ENCODE assay signal across 1 cellular context in the genomic region with DNA sequence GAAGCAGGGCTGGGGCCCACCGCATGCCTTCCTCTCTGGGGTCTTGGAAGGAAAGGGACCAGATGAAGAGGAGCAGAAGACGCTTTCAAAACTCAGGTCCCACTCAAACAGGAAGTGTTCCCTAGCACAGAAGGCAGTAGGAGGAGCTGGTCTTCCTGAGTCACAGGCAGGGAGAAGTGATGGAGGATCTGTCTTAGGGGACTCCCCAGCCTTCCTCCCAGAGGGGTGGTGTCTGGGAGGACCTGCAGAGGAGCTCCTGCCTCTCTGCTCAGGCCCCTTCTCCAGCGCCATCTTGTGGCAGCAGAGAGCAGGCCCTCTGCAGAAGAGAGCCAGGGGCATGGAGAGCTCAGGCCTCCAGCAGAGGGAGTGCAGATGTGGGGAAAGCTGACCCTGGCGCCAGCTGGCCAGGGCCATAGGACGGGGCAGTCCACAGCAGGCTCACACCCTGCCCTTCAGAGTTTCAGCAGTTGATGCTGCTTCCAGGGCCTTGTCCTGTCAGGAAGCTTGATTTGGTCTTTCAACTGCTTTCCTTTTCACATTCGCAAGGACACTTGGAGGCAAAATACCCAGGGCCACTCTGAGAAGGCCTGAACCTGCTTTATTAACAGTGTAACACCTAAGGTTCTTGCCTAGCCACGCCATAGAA.
TF ChIP-seq lines count a peak whose summit lies in the region.

No MANE protein-coding gene starts in this region.

TF ChIP-seq in HepG2, 621 proteins besides CTCF, POLR2A, EP300 and RAD21 (continued from another document and continues in another):
- TF ChIP-seq, protein P1, sequence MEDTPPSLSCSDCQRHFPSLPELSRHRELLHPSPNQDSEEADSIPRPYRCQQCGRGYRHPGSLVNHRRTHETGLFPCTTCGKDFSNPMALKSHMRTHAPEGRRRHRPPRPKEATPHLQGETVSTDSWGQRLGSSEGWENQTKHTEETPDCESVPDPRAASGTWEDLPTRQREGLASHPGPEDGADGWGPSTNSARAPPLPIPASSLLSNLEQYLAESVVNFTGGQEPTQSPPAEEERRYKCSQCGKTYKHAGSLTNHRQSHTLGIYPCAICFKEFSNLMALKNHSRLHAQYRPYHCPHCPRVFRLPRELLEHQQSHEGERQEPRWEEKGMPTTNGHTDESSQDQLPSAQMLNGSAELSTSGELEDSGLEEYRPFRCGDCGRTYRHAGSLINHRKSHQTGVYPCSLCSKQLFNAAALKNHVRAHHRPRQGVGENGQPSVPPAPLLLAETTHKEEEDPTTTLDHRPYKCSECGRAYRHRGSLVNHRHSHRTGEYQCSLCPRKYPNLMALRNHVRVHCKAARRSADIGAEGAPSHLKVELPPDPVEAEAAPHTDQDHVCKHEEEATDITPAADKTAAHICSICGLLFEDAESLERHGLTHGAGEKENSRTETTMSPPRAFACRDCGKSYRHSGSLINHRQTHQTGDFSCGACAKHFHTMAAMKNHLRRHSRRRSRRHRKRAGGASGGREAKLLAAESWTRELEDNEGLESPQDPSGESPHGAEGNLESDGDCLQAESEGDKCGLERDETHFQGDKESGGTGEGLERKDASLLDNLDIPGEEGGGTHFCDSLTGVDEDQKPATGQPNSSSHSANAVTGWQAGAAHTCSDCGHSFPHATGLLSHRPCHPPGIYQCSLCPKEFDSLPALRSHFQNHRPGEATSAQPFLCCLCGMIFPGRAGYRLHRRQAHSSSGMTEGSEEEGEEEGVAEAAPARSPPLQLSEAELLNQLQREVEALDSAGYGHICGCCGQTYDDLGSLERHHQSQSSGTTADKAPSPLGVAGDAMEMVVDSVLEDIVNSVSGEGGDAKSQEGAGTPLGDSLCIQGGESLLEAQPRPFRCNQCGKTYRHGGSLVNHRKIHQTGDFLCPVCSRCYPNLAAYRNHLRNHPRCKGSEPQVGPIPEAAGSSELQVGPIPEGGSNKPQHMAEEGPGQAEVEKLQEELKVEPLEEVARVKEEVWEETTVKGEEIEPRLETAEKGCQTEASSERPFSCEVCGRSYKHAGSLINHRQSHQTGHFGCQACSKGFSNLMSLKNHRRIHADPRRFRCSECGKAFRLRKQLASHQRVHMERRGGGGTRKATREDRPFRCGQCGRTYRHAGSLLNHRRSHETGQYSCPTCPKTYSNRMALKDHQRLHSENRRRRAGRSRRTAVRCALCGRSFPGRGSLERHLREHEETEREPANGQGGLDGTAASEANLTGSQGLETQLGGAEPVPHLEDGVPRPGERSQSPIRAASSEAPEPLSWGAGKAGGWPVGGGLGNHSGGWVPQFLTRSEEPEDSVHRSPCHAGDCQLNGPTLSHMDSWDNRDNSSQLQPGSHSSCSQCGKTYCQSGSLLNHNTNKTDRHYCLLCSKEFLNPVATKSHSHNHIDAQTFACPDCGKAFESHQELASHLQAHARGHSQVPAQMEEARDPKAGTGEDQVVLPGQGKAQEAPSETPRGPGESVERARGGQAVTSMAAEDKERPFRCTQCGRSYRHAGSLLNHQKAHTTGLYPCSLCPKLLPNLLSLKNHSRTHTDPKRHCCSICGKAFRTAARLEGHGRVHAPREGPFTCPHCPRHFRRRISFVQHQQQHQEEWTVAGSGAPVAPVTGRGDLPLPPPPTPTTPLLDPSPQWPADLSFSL (CRISPR knock-in tag; IDR thresholded peaks at IDR 0.05), result no peak
- TF ChIP-seq ZNF619 (CRISPR knock-in tag; IDR thresholded peaks at IDR 0.05) (no peak), SRSF1 (optimal IDR thresholded peaks at IDR 0.05; ENCODE audit: low read depth, low read length) (no peak), ZNF263 (CRISPR knock-in tag; IDR thresholded peaks at IDR 0.05) (peak; percentile 94), CBX5 (CRISPR knock-in tag; IDR thresholded peaks at IDR 0.05; ENCODE audit: borderline replicate concordance) (peak; percentile 77; the same call in 1 of the 2 replicates), ZNF441 (CRISPR knock-in tag; IDR thresholded peaks at IDR 0.05; ENCODE audit: borderline replicate concordance) (no peak), ZBTB7B (CRISPR knock-in tag; IDR thresholded peaks at IDR 0.05) (no peak), ZNF121 (CRISPR knock-in tag; IDR thresholded peaks at IDR 0.05) (0 out of 2 replicates have a peak, but pooled peaks have one; percentile 21), SOX13 (IDR thresholded peaks at IDR 0.05) (no peak), SOX13 (CRISPR knock-in tag; conservative IDR thresholded peaks at IDR 0.05 in 1 of 2, IDR thresholded peaks at IDR 0.05 in 1 of 2) (0 out of 4 replicates have a peak, but pooled peaks of 1 of the 2 experiments have one; percentile 28), ZMYM4 (CRISPR knock-in tag; IDR thresholded peaks at IDR 0.05) (0 out of 2 replicates have a peak, but pooled peaks have one; percentile 30), SRY (CRISPR knock-in tag; IDR thresholded peaks at IDR 0.05) (0 out of 2 replicates have a peak, but pooled peaks have one; percentile 32), REPIN1 (CRISPR knock-in tag; IDR thresholded peaks at IDR 0.05; ENCODE audit: borderline replicate concordance, low read depth) (peak; percentile 64), ZFX (CRISPR knock-in tag; IDR thresholded peaks at IDR 0.05; ENCODE audit: low read depth) (peak; percentile 58; the same call in 1 of the 2 replicates), MAZ (IDR thresholded peaks at IDR 0.05; ENCODE audit: borderline replicate concordance, low read depth, low read length) (no peak), MAZ (CRISPR knock-in tag; IDR thresholded peaks at IDR 0.05; ENCODE audit: low read depth) (0 out of 2 replicates have a peak, but pooled peaks have one; percentile 49), BORCS8-MEF2B (CRISPR knock-in tag; IDR thresholded peaks at IDR 0.05) (0 out of 2 replicates have a peak, but pooled peaks have one; percentile 54), NR2F6 (IDR thresholded peaks at IDR 0.05) (no peak), NR2F6 (CRISPR knock-in tag; IDR thresholded peaks at IDR 0.05) (peak; percentile 39; the same call in 1 of the 2 replicates)
- TF ChIP-seq, protein P2, sequence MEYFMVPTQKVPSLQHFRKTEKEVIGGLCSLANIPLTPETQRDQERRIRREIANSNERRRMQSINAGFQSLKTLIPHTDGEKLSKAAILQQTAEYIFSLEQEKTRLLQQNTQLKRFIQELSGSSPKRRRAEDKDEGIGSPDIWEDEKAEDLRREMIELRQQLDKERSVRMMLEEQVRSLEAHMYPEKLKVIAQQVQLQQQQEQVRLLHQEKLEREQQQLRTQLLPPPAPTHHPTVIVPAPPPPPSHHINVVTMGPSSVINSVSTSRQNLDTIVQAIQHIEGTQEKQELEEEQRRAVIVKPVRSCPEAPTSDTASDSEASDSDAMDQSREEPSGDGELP (IDR thresholded peaks at IDR 0.05; ENCODE audit: borderline replicate concordance, low read depth), result peak; percentile 79; the same call in 1 of the 2 replicates
- TF ChIP-seq, protein P3, sequence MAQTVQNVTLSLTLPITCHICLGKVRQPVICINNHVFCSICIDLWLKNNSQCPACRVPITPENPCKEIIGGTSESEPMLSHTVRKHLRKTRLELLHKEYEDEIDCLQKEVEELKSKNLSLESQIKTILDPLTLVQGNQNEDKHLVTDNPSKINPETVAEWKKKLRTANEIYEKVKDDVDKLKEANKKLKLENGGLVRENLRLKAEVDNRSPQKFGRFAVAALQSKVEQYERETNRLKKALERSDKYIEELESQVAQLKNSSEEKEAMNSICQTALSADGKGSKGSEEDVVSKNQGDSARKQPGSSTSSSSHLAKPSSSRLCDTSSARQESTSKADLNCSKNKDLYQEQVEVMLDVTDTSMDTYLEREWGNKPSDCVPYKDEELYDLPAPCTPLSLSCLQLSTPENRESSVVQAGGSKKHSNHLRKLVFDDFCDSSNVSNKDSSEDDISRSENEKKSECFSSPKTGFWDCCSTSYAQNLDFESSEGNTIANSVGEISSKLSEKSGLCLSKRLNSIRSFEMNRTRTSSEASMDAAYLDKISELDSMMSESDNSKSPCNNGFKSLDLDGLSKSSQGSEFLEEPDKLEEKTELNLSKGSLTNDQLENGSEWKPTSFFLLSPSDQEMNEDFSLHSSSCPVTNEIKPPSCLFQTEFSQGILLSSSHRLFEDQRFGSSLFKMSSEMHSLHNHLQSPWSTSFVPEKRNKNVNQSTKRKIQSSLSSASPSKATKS (CRISPR knock-in tag; IDR thresholded peaks at IDR 0.05), result no peak
- TF ChIP-seq, protein P4, sequence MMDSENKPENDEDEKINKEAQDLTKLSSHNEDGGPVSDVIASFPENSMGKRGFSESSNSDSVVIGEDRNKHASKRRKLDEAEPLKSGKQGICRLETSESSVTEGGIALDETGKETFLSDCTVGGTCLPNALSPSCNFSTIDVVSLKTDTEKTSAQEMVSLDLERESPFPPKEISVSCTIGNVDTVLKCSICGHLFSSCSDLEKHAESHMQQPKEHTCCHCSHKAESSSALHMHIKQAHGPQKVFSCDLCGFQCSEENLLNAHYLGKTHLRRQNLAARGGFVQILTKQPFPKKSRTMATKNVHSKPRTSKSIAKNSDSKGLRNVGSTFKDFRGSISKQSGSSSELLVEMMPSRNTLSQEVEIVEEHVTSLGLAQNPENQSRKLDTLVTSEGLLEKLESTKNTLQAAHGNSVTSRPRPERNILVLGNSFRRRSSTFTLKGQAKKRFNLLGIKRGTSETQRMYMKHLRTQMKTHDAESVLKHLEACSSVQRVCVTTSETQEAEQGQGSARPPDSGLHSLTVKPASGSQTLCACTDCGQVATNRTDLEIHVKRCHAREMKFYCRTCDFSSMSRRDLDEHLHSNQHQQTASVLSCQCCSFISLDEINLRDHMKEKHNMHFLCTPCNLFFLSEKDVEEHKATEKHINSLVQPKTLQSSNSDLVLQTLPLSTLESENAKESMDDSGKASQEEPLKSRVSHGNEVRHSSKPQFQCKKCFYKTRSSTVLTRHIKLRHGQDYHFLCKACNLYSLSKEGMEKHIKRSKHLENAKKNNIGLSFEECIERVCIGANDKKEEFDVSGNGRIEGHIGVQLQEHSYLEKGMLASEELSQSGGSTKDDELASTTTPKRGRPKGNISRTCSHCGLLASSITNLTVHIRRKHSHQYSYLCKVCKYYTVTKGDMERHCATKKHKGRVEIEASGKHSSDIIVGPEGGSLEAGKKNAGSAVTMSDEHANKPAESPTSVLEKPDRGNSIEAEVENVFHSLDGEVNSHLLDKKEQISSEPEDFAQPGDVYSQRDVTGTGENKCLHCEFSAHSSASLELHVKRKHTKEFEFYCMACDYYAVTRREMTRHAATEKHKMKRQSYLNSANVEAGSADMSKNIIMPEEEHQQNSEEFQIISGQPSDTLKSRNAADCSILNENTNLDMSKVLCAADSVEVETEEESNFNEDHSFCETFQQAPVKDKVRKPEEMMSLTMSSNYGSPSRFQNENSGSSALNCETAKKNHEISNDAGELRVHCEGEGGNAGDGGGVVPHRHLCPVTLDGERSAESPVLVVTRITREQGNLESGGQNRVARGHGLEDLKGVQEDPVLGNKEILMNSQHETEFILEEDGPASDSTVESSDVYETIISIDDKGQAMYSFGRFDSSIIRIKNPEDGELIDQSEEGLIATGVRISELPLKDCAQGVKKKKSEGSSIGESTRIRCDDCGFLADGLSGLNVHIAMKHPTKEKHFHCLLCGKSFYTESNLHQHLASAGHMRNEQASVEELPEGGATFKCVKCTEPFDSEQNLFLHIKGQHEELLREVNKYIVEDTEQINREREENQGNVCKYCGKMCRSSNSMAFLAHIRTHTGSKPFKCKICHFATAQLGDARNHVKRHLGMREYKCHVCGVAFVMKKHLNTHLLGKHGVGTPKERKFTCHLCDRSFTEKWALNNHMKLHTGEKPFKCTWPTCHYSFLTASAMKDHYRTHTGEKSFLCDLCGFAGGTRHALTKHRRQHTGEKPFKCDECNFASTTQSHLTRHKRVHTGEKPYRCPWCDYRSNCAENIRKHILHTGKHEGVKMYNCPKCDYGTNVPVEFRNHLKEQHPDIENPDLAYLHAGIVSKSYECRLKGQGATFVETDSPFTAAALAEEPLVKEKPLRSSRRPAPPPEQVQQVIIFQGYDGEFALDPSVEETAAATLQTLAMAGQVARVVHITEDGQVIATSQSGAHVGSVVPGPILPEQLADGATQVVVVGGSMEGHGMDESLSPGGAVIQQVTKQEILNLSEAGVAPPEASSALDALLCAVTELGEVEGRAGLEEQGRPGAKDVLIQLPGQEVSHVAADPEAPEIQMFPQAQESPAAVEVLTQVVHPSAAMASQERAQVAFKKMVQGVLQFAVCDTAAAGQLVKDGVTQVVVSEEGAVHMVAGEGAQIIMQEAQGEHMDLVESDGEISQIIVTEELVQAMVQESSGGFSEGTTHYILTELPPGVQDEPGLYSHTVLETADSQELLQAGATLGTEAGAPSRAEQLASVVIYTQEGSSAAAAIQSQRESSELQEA (CRISPR knock-in tag; IDR thresholded peaks at IDR 0.05; ENCODE audit: not compliant biosample characterization), result peak; percentile 97
- TF ChIP-seq, protein P5, sequence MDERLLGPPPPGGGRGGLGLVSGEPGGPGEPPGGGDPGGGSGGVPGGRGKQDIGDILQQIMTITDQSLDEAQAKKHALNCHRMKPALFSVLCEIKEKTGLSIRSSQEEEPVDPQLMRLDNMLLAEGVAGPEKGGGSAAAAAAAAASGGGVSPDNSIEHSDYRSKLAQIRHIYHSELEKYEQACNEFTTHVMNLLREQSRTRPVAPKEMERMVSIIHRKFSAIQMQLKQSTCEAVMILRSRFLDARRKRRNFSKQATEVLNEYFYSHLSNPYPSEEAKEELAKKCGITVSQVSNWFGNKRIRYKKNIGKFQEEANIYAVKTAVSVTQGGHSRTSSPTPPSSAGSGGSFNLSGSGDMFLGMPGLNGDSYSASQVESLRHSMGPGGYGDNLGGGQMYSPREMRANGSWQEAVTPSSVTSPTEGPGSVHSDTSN (CRISPR knock-in tag; IDR thresholded peaks at IDR 0.05), result no peak
- TF ChIP-seq, protein P6, sequence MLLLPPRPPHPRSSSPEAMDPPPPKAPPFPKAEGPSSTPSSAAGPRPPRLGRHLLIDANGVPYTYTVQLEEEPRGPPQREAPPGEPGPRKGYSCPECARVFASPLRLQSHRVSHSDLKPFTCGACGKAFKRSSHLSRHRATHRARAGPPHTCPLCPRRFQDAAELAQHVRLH (CRISPR knock-in tag; IDR thresholded peaks at IDR 0.05; ENCODE audit: borderline replicate concordance, low read depth), result 0 out of 2 replicates have a peak, but pooled peaks have one; percentile 38
- TF ChIP-seq, protein P7, sequence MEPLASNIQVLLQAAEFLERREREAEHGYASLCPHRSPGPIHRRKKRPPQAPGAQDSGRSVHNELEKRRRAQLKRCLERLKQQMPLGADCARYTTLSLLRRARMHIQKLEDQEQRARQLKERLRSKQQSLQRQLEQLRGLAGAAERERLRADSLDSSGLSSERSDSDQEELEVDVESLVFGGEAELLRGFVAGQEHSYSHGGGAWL (CRISPR knock-in tag; IDR thresholded peaks at IDR 0.05), result no peak
- TF ChIP-seq, protein P8, sequence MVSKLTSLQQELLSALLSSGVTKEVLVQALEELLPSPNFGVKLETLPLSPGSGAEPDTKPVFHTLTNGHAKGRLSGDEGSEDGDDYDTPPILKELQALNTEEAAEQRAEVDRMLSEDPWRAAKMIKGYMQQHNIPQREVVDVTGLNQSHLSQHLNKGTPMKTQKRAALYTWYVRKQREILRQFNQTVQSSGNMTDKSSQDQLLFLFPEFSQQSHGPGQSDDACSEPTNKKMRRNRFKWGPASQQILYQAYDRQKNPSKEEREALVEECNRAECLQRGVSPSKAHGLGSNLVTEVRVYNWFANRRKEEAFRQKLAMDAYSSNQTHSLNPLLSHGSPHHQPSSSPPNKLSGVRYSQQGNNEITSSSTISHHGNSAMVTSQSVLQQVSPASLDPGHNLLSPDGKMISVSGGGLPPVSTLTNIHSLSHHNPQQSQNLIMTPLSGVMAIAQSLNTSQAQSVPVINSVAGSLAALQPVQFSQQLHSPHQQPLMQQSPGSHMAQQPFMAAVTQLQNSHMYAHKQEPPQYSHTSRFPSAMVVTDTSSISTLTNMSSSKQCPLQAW (CRISPR knock-in tag; IDR thresholded peaks at IDR 0.05), result 0 out of 2 replicates have a peak, but pooled peaks have one; percentile 45
